In genomic region chr9:114386361-114386885, GRCh38 we compare ENCODE assay signal across 8 cellular contexts. TPM values are rescaled to one million over a fixed set of nuclear protein-coding genes. Genes with fewer than 3 reads are reported as not detected.
A peak's percentile ranks its signal among the peaks of the same experiment; 100 is the strongest.
DNase-seq lines count a peak whose midpoint lies in the region; ATAC-seq and TF ChIP-seq lines count a peak whose summit lies in the region.

No MANE protein-coding gene starts in this region.

- peak overlapping the region; percentile 84 to 86 for H3K27ac ChIP-seq in right atrium auricular region
- H3K27ac ChIP-seq in skeletal muscle tissue (ENCODE audit: low read depth, low read length), result peak overlapping the region; percentile 76

- H3K36me3 ChIP-seq in right atrium auricular region, result no peaks in the 10 kb centered on the region
- H3K36me3 ChIP-seq in skeletal muscle tissue (ENCODE audit: control insufficient read depth in 3 of 3, insufficient read depth in 3 of 3, low read length in 3 of 3), result no peaks in the 10 kb centered on the region

- H3K9me3 ChIP-seq in right atrium auricular region (no peaks in the 10 kb centered on the region), skeletal muscle tissue (ENCODE audit: control insufficient read depth in 3 of 3, low read length in 3 of 3) (no peaks in the 10 kb centered on the region)

- no peaks in the 10 kb centered on the region for H3K27me3 ChIP-seq in right atrium auricular region
- H3K27me3 ChIP-seq in skeletal muscle tissue (ENCODE audit: control insufficient read depth in 3 of 3, insufficient read depth in 3 of 3, low read length in 3 of 3), result peaks cover 0 to 14% (median 0%) of the 10 kb centered on the region in 3 donors

- H3K4me1 Mint-ChIP-seq in activated CD4-positive, alpha-beta memory T cell treated with anti-CD3 and anti-CD28 coated beads, Interleukin-2, amount 10 ng/mL, durations not matched to agents 7 days and 5 days, result peaks cover 59% of the 10 kb centered on the region

- TF ChIP-seq CTCF in right atrium auricular region (IDR thresholded peaks at IDR 0.05), result no peak

- ATAC-seq in esophagus mucosa (no peak), GM19455 (IDR thresholded peaks at IDR 0.05; ENCODE audit: unreplicated experiment) (no peak)
- no peak for ATAC-seq in activated CD4-positive, CD25-positive, alpha-beta regulatory T cell treated with anti-CD3 and anti-CD28 coated beads, Interleukin-2, amount 50 U/mL, for 24 hours

- peaks cover 95% of the 10 kb centered on the region for H3K36me3 Mint-ChIP-seq in activated CD4-positive, alpha-beta memory T cell treated with anti-CD3 and anti-CD28 coated beads, Interleukin-2, amount 10 ng/mL, durations not matched to agents 7 days and 5 days (ENCODE audit: low read depth)

- POLR2A ChIA-PET in activated CD4-positive, alpha-beta memory T cell treated with anti-CD3 and anti-CD28 coated beads, Interleukin-2, amount 10 ng/mL, durations not matched to agents 7 days and 5 days (lab: Charles Lee), result interaction anchor here (1.0 to 13.4 kb wide), 16 partner anchors 9 to 543 kb away, joined by 3 to 633 read pairs (median 12); partner anchors contain the start of genes ATP6V1G1 and TNFSF8

- H3K9ac ChIP-seq in skeletal muscle tissue (ENCODE audit: low read depth in 1 of 3, low read length in 3 of 3), result peak overlapping the region in 2 of 3 donors; percentile 71 to 77

- H3K27ac Mint-ChIP-seq in activated CD4-positive, alpha-beta memory T cell treated with anti-CD3 and anti-CD28 coated beads, Interleukin-2, amount 10 ng/mL, durations not matched to agents 7 days and 5 days, result peak overlapping the region; percentile 98

- peak overlapping the region; percentile 43 to 62 for H3K4me3 ChIP-seq in right atrium auricular region
- peak overlapping the region; percentile 75 to 82 (median 76) for H3K4me3 ChIP-seq in skeletal muscle tissue (ENCODE audit: low read length in 3 of 3)

- peak overlapping the region; percentile 100 for H3K4me3 Mint-ChIP-seq in activated CD4-positive, alpha-beta memory T cell treated with anti-CD3 and anti-CD28 coated beads, Interleukin-2, amount 10 ng/mL, durations not matched to agents 7 days and 5 days

- no peaks in the 10 kb centered on the region for H3K9me3 Mint-ChIP-seq in activated CD4-positive, alpha-beta memory T cell treated with anti-CD3 and anti-CD28 coated beads, Interleukin-2, amount 10 ng/mL, durations not matched to agents 7 days and 5 days

- TF ChIP-seq POLR2A in GM18526 (IDR thresholded peaks at IDR 0.05; ENCODE audit: extremely low read depth, insufficient read length), result peak; percentile 34

- no peaks in the 10 kb centered on the region for H3K27me3 Mint-ChIP-seq in activated CD4-positive, alpha-beta memory T cell treated with anti-CD3 and anti-CD28 coated beads, Interleukin-2, amount 10 ng/mL, durations not matched to agents 7 days and 5 days

- no peak for DNase-seq in activated CD4-positive, alpha-beta memory T cell treated with anti-CD3 and anti-CD28 coated beads, Interleukin-2, amount 10 ng/mL, durations not matched to agents 7 days and 5 days
- DNase-seq in right atrium auricular region (ENCODE audit: low spot score) (no peak), DMS153 (lab: John Stamatoyannopoulos, UW) (no peak)

- H3K4me1 ChIP-seq in right atrium auricular region (peaks cover 0 to 64% of the 10 kb centered on the region in 2 donors), skeletal muscle tissue (ENCODE audit: control insufficient read depth in 3 of 3, insufficient read depth in 3 of 3, low read length in 3 of 3) (peaks cover 48 to 62% (median 57%) of the 10 kb centered on the region in 3 donors)

- CTCF ChIA-PET in activated CD4-positive, alpha-beta memory T cell treated with anti-CD3 and anti-CD28 coated beads, Interleukin-2, amount 10 ng/mL, durations not matched to agents 7 days and 5 days (lab: Charles Lee), result interaction anchor here (1.3 to 8.6 kb wide), 9 partner anchors 10 to 267 kb away, joined by 4 to 87 read pairs (median 12); partner anchors contain the start of gene ATP6V1G1

RNA-seq across cellular contexts. Expression of gene AKNA, which starts 1.4 kb away (rescaled TPM):
- 100 to 1,000 TPM; 350 to 355 TPM for total RNA-seq in activated CD4-positive, alpha-beta memory T cell treated with anti-CD3 and anti-CD28 coated beads, Interleukin-2, amount 10 ng/mL, durations not matched to agents 7 days and 5 days
- 1 to 10 TPM; 3.1 to 7.8 TPM for total RNA-seq in right atrium auricular region
- 6.3 TPM for total RNA-seq in skeletal muscle tissue
- total RNA-seq in esophagus mucosa, result 5.7 TPM

RNA-seq across cellular contexts. Expression of gene ORM2, which starts 56.8 kb away (rescaled TPM):
- not detected for total RNA-seq in activated CD4-positive, alpha-beta memory T cell treated with anti-CD3 and anti-CD28 coated beads, Interleukin-2, amount 10 ng/mL, durations not matched to agents 7 days and 5 days
- not detected for total RNA-seq in right atrium auricular region
- not detected for total RNA-seq in skeletal muscle tissue
- 0.36 TPM for total RNA-seq in esophagus mucosa

Comparison
In these comparisons a context has a peak if more than half of its experiments do, and no peak if none do; other contexts are left out.
1. RNA of gene AKNA, which starts 1.4 kb away (total RNA-seq): 350 to 355 TPM in activated CD4-positive, alpha-beta memory T cell treated with anti-CD3 and anti-CD28 coated beads, Interleukin-2, amount 10 ng/mL, durations not matched to agents 7 days and 5 days; 3.1 to 7.8 TPM in right atrium auricular region, 6.3 TPM in skeletal muscle tissue (single experiment) and 5.7 TPM in esophagus mucosa (single experiment); every median in the first group is over 10 times any median in the second.